25 cellular contexts compared by ENCODE assay signal in genomic region chr9:133680250-133680975, GRCh38. TPM values are rescaled to one million over a fixed set of nuclear protein-coding genes. Genes with fewer than 3 reads are reported as not detected.
A peak's percentile ranks its signal among the peaks of the same experiment; 100 is the strongest.
DNase-seq lines count a peak whose midpoint lies in the region; ATAC-seq and TF ChIP-seq lines count a peak whose summit lies in the region.
"Had no signal": no experiment of that assay in that cellular context is flagged by ENCODE, and none has a peak within 500 bp of the region (broad histone marks: within the 10 kb centered on the region; RNA-seq: fewer than 3 reads in every experiment).

No MANE protein-coding gene starts in this region.

- no peak overlapping the region for H3K4me2 ChIP-seq in neuronal stem cell (ENCODE audit: insufficient read depth, low read length, poor library complexity, severe bottlenecking)
- H3K4me2 ChIP-seq: A549 had no signal

- H2AK5ac ChIP-seq in neuronal stem cell (ENCODE audit: low read depth, low read length): peak overlapping the region; percentile 43

- H3K4me3 Mint-ChIP-seq in activated naive CD8-positive, alpha-beta T cell treated with anti-CD3 and anti-CD28 coated beads, Interleukin-2, amount 10 ng/mL, durations not matched to agents 7 days and 5 days: no peak overlapping the region
- H3K4me3 Mint-ChIP-seq in activated naive CD8-positive, alpha-beta T cell treated with anti-CD3 and anti-CD28 coated beads for 36 hours: no peak overlapping the region
- H3K4me3 Mint-ChIP-seq in T-helper 17 cell (no peak overlapping the region), glutamatergic neuron (ENCODE audit: unreplicated experiment) (no peak overlapping the region)

- TF ChIP-seq CTCF in glutamatergic neuron (IDR thresholded peaks at IDR 0.05; ENCODE audit: partially characterized antibody, unreplicated experiment) (no peak), suprapubic skin (IDR thresholded peaks at IDR 0.05) (no peak)

- H3K27ac ChIP-seq in neuronal stem cell (replicated peaks; ENCODE audit: low read length) (no peak overlapping the region), suprapubic skin (no peak overlapping the region), SJCRH30 (no peak overlapping the region)
- H3K27ac ChIP-seq: A549, prostate gland, thyroid gland, vagina had no signal

- peak overlapping the region; percentile 48 for H3K27ac Mint-ChIP-seq in activated naive CD8-positive, alpha-beta T cell treated with anti-CD3 and anti-CD28 coated beads, Interleukin-2, amount 10 ng/mL, durations not matched to agents 7 days and 5 days
- H3K27ac Mint-ChIP-seq in activated naive CD8-positive, alpha-beta T cell treated with anti-CD3 and anti-CD28 coated beads for 36 hours: no peak overlapping the region
- H3K27ac Mint-ChIP-seq in T-helper 17 cell (peak overlapping the region; percentile 97), glutamatergic neuron (ENCODE audit: unreplicated experiment) (no peak overlapping the region)

- peak overlapping the region; percentile 68 for H4K91ac ChIP-seq in neuronal stem cell (ENCODE audit: low read depth, low read length, poor library complexity)

- H3K4me3 ChIP-seq in neuronal stem cell (ENCODE audit: low read length in 2 of 2) (no peak overlapping the region), suprapubic skin (no peak overlapping the region), SJCRH30 (no peak overlapping the region)
- H3K4me3 ChIP-seq: A549, GM12878, HAP-1, prostate gland, stomach, thyroid gland, vagina had no signal

- DNase-seq in activated naive CD8-positive, alpha-beta T cell treated with anti-CD3 and anti-CD28 coated beads, Interleukin-2, amount 10 ng/mL, durations not matched to agents 7 days and 5 days: no peak
- no peak for DNase-seq in activated naive CD8-positive, alpha-beta T cell treated with anti-CD3 and anti-CD28 coated beads for 36 hours
- DNase-seq in T-helper 17 cell (no peak), glutamatergic neuron (peak; percentile 7), neuronal stem cell (ENCODE audit: low spot score) (no peak), COR-L47 (lab: John Stamatoyannopoulos, UW) (no peak), suprapubic skin (ENCODE audit: low spot score in 2 of 2) (no peak), SJCRH30 (no peak)
- DNase-seq: activated CD4-positive, alpha-beta T cell treated with anti-CD3 and anti-CD28 coated beads for 1 hour; Karpas-422; left colon; NCI-H1417 treated with DMSO at 0.1 percent for 48 hours; NCI-H226; NCI-H526 treated with DMSO at 0.1 percent for 48 hours; NK-92 treated with Interleukin-12 subunit alpha and Interleukin-12 subunit beta, amount 100 ng/mL, for 24 hours; stimulated activated CD4-positive, alpha-beta T cell treated with anti-CD3 and anti-CD28 coated beads, Interleukin-4, amount 100 ng/mL, for 1 hour; stomach; T-helper 2 cell; thyroid gland had no signal

- H3K4me1 ChIP-seq in neuronal stem cell (ENCODE audit: control insufficient read depth in 2 of 2, insufficient read depth in 1 of 2, low read depth in 1 of 2, low read length in 2 of 2) (peaks cover 2 to 11% of the 10 kb centered on the region in 2 donors), suprapubic skin (peaks cover 16% of the 10 kb centered on the region), SJCRH30 (peaks cover 14% of the 10 kb centered on the region)
- H3K4me1 ChIP-seq: A549, HAP-1, prostate gland had no signal

- no peak overlapping the region for H3K23ac ChIP-seq in neuronal stem cell (ENCODE audit: low read depth, low read length, poor library complexity)

- no peaks in the 10 kb centered on the region for H3K27me3 ChIP-seq in neuronal stem cell (ENCODE audit: control insufficient read depth in 3 of 3, insufficient read depth in 3 of 3, low read depth in 1 of 3, low read length in 3 of 3)
- H3K27me3 ChIP-seq in suprapubic skin: no peaks in the 10 kb centered on the region
- no peaks in the 10 kb centered on the region for H3K27me3 ChIP-seq in SJCRH30
- H3K27me3 ChIP-seq: stomach, thyroid gland, vagina had no signal

- no CpG with 5 or more reads among the region's 21 CpGs for WGBS in neuronal stem cell (ENCODE audit: extremely low coverage in 2 of 2, insufficient read length in 2 of 2, insufficient replicate concordance in 1 of 2), 2 donors
- 81% methylated on average over 4 of the region's 21 CpGs for WGBS in suprapubic skin

- no peak overlapping the region for H3K9ac ChIP-seq in neuronal stem cell (ENCODE audit: low read depth, low read length, poor library complexity)

- no peak overlapping the region for H2AFZ ChIP-seq in neuronal stem cell (ENCODE audit: low read length)

- no peak for ATAC-seq in activated naive CD8-positive, alpha-beta T cell treated with anti-CD3 and anti-CD28 coated beads, Interleukin-2, amount 10 ng/mL, durations not matched to agents 7 days and 5 days (ENCODE audit: low read depth)
- ATAC-seq in T-helper 17 cell: no peak
- ATAC-seq: A549, GM12878, left colon, SK-N-SH treated with all-trans-retinoic acid at 6 μM for 48 hours had no signal

- H3K36me3 ChIP-seq in neuronal stem cell (replicated peaks in 1 of 2; ENCODE audit: control insufficient read depth in 2 of 2, insufficient read depth in 2 of 2, low read length in 2 of 2) (no peaks in the 10 kb centered on the region), suprapubic skin (no peaks in the 10 kb centered on the region), SJCRH30 (no peaks in the 10 kb centered on the region)
- H3K36me3 ChIP-seq: HAP-1, prostate gland, stomach, thyroid gland, vagina had no signal

- peaks cover 36% of the 10 kb centered on the region for H3K4me1 Mint-ChIP-seq in activated naive CD8-positive, alpha-beta T cell treated with anti-CD3 and anti-CD28 coated beads, Interleukin-2, amount 10 ng/mL, durations not matched to agents 7 days and 5 days
- peaks cover 39% of the 10 kb centered on the region for H3K4me1 Mint-ChIP-seq in activated naive CD8-positive, alpha-beta T cell treated with anti-CD3 and anti-CD28 coated beads for 36 hours
- H3K4me1 Mint-ChIP-seq in T-helper 17 cell (peaks cover 34% of the 10 kb centered on the region), glutamatergic neuron (ENCODE audit: low read depth, unreplicated experiment) (peaks cover 23% of the 10 kb centered on the region)

- no peak for TF ChIP-seq POLR2A in suprapubic skin (IDR thresholded peaks at IDR 0.05)

- peaks cover 1% of the 10 kb centered on the region for H3K79me1 ChIP-seq in neuronal stem cell (ENCODE audit: low read depth, low read length)

- H2BK12ac ChIP-seq in neuronal stem cell (ENCODE audit: low read length): no peak overlapping the region

- H2BK120ac ChIP-seq in neuronal stem cell (ENCODE audit: low read depth, low read length): no peak overlapping the region

- no peaks in the 10 kb centered on the region for H3K9me3 Mint-ChIP-seq in activated naive CD8-positive, alpha-beta T cell treated with anti-CD3 and anti-CD28 coated beads, Interleukin-2, amount 10 ng/mL, durations not matched to agents 7 days and 5 days
- H3K9me3 Mint-ChIP-seq in activated naive CD8-positive, alpha-beta T cell treated with anti-CD3 and anti-CD28 coated beads for 36 hours: no peaks in the 10 kb centered on the region
- peaks cover 4% of the 10 kb centered on the region for H3K9me3 Mint-ChIP-seq in glutamatergic neuron (ENCODE audit: unreplicated experiment)

- no peak overlapping the region for H2BK15ac ChIP-seq in neuronal stem cell (ENCODE audit: low read length)

- no peaks in the 10 kb centered on the region for H3K9me3 ChIP-seq in T-helper 17 cell (ENCODE audit: control insufficient read depth, low read length, poor library complexity, severe bottlenecking)
- no peaks in the 10 kb centered on the region for H3K9me3 ChIP-seq in neuronal stem cell (replicated peaks in 1 of 2; ENCODE audit: control insufficient read depth in 2 of 2, insufficient read depth in 1 of 2, low read depth in 1 of 2, low read length in 2 of 2)
- H3K9me3 ChIP-seq in suprapubic skin: no peaks in the 10 kb centered on the region
- H3K9me3 ChIP-seq in SJCRH30 (replicated peaks): no peaks in the 10 kb centered on the region
- H3K9me3 ChIP-seq: A549, HAP-1, prostate gland, stomach, thyroid gland, vagina had no signal

- H3K36me3 Mint-ChIP-seq in activated naive CD8-positive, alpha-beta T cell treated with anti-CD3 and anti-CD28 coated beads, Interleukin-2, amount 10 ng/mL, durations not matched to agents 7 days and 5 days: no peaks in the 10 kb centered on the region
- peaks cover 4% of the 10 kb centered on the region for H3K36me3 Mint-ChIP-seq in activated naive CD8-positive, alpha-beta T cell treated with anti-CD3 and anti-CD28 coated beads for 36 hours
- no peaks in the 10 kb centered on the region for H3K36me3 Mint-ChIP-seq in T-helper 17 cell (ENCODE audit: low read depth)
- H3K36me3 Mint-ChIP-seq in glutamatergic neuron (ENCODE audit: unreplicated experiment): no peaks in the 10 kb centered on the region

- peak overlapping the region; percentile 78 for H3K18ac ChIP-seq in neuronal stem cell (ENCODE audit: low read length)

- no peak for TF ChIP-seq EP300 in suprapubic skin (IDR thresholded peaks at IDR 0.05)

- H3K14ac ChIP-seq in neuronal stem cell (ENCODE audit: low read length): no peak overlapping the region

- no peak overlapping the region for H2BK5ac ChIP-seq in neuronal stem cell (ENCODE audit: low read length)

- H3K4ac ChIP-seq in neuronal stem cell (ENCODE audit: low read length): no peak overlapping the region

- POLR2A ChIA-PET in activated naive CD8-positive, alpha-beta T cell treated with anti-CD3 and anti-CD28 coated beads, Interleukin-2, amount 10 ng/mL, durations not matched to agents 7 days and 5 days (lab: Charles Lee): interaction anchor here (1.5 kb wide), 1 partner anchor 22 kb away, joined by 3 read pairs; no protein-coding TSS in a partner anchor

- H4K8ac ChIP-seq in neuronal stem cell (ENCODE audit: low read depth, low read length): no peak overlapping the region

- no peaks in the 10 kb centered on the region for H3K27me3 Mint-ChIP-seq in activated naive CD8-positive, alpha-beta T cell treated with anti-CD3 and anti-CD28 coated beads, Interleukin-2, amount 10 ng/mL, durations not matched to agents 7 days and 5 days
- H3K27me3 Mint-ChIP-seq in activated naive CD8-positive, alpha-beta T cell treated with anti-CD3 and anti-CD28 coated beads for 36 hours: no peaks in the 10 kb centered on the region
- H3K27me3 Mint-ChIP-seq in T-helper 17 cell: no peaks in the 10 kb centered on the region
- H3K27me3 Mint-ChIP-seq in glutamatergic neuron (ENCODE audit: unreplicated experiment): peaks cover 3% of the 10 kb centered on the region

RNA-seq across cellular contexts. Expression of gene DBH, which starts 44.2 kb away (rescaled TPM):
- not detected for total RNA-seq in activated naive CD8-positive, alpha-beta T cell treated with anti-CD3 and anti-CD28 coated beads, Interleukin-2, amount 10 ng/mL, durations not matched to agents 7 days and 5 days
- not detected for total RNA-seq in activated naive CD8-positive, alpha-beta T cell treated with anti-CD3 and anti-CD28 coated beads for 36 hours
- total RNA-seq in T-helper 17 cell: under 1 TPM in 1 of 2 donors, not detected in 1; 0.18 TPM
- total RNA-seq in glutamatergic neuron (ENCODE audit: unreplicated experiment): 1.8 TPM
- polyA plus RNA-seq in neuronal stem cell (2013, experiment 1 of 2): not detected
- polyA plus RNA-seq in neuronal stem cell (2013, experiment 2 of 2): not detected
- total RNA-seq in suprapubic skin: not detected
- total RNA-seq in SJCRH30 (2014; rRNA removed; shearing (Covaris generic)): 2.2 and 2.5 TPM in 2 replicates
- total RNA-seq: GM12878, left colon, prostate gland had no signal
- polyA plus RNA-seq: A549, GM12878 had no signal

RNA-seq across cellular contexts. Expression of gene SARDH, which starts 57.7 kb away (rescaled TPM):
- total RNA-seq in activated naive CD8-positive, alpha-beta T cell treated with anti-CD3 and anti-CD28 coated beads, Interleukin-2, amount 10 ng/mL, durations not matched to agents 7 days and 5 days: 1 to 10 TPM; 1.6 to 2.3 TPM
- 1 to 10 TPM; 2.3 to 2.7 TPM for total RNA-seq in activated naive CD8-positive, alpha-beta T cell treated with anti-CD3 and anti-CD28 coated beads for 36 hours
- total RNA-seq in T-helper 17 cell: 1 to 10 TPM; 2.2 to 6.8 TPM
- 2.0 TPM for total RNA-seq in glutamatergic neuron (ENCODE audit: unreplicated experiment)
- 3.8 TPM for polyA plus RNA-seq in neuronal stem cell (2013, experiment 1 of 2)
- 3.7 TPM for polyA plus RNA-seq in neuronal stem cell (2013, experiment 2 of 2)
- under 1 TPM in 3 of 4 donors, not detected in 1; 0.32 to 0.98 (median 0.44) TPM for total RNA-seq in suprapubic skin
- total RNA-seq in SJCRH30 (2014; rRNA removed; shearing (Covaris generic)): 15.7 and 18.5 TPM in 2 replicates

Comparison
In these comparisons a context has a peak if more than half of its experiments do, and no peak if none do; other contexts are left out.
1. H3K27ac Mint-ChIP-seq: peak in activated naive CD8-positive, alpha-beta T cell treated with anti-CD3 and anti-CD28 coated beads, Interleukin-2, amount 10 ng/mL, durations not matched to agents 7 days and 5 days (single experiment) and T-helper 17 cell (single experiment); none in activated naive CD8-positive, alpha-beta T cell treated with anti-CD3 and anti-CD28 coated beads for 36 hours (single experiment) and glutamatergic neuron (single experiment).